In genomic region chr4:158094413-158095110, GRCh38 we compare ENCODE assay signal across 12 cellular contexts.
DNase-seq lines count a peak whose midpoint lies in the region; ATAC-seq, FAIRE-seq and TF ChIP-seq lines count a peak whose summit lies in the region.
"Had no signal": no experiment of that assay in that cellular context is flagged by ENCODE, and none has a peak within 500 bp of the region (broad histone marks: within the 10 kb centered on the region; RNA-seq: fewer than 3 reads in every experiment).

No MANE protein-coding gene starts in this region.

- no TSS peak for BruUV-seq in PC-3 (replicated peaks; lab: Mats Ljungman, UMichigan)

- no peak overlapping the region for H4K5ac ChIP-seq in H1 (ENCODE audit: insufficient read length, low read depth, low read length)

- H3K4me2 ChIP-seq in PC-3 (ENCODE audit: low read length) (peak overlapping the region; percentile 77), H1 (ENCODE audit: insufficient read depth in 1 of 2, low read depth in 2 of 2, low read length in 2 of 2) (no peak overlapping the region)

- ATAC-seq in PC-3 (peak; percentile 91), HG03159 (IDR thresholded peaks at IDR 0.05; ENCODE audit: unreplicated experiment) (no peak), HG03108 (IDR thresholded peaks at IDR 0.05; ENCODE audit: unreplicated experiment) (no peak), GM19452 (IDR thresholded peaks at IDR 0.05; ENCODE audit: unreplicated experiment) (no peak)
- ATAC-seq: GM12878 had no signal

- no peaks in the 10 kb centered on the region for H3F3A ChIP-seq in PC-3 (ENCODE audit: low read length, unreplicated experiment)

- CTCF ChIA-PET in PC-3 (lab: Charles Lee) (interaction anchor here (1.1 kb wide), 1 partner anchor 76 kb away, joined by 6 read pairs; no protein-coding TSS in a partner anchor), H1 (lab: Charles Lee; ENCODE audit: partially characterized antibody) (interaction anchor here (1.3 kb wide), 1 partner anchor 23 kb away, joined by 4 read pairs; no protein-coding TSS in a partner anchor)

- TF ChIP-seq CTCF in PC-3 (conservative IDR thresholded peaks at IDR 0.05; ENCODE audit: low read depth, low read length) (no peak), H1 (IDR thresholded peaks at IDR 0.05; ENCODE audit: control extremely low read depth in 1 of 3, insufficient read depth in 1 of 3, low read depth in 1 of 3, low read length in 3 of 3) (no peak)

- H3K27me3 ChIP-seq in PC-3 (ENCODE audit: low read length) (no peaks in the 10 kb centered on the region), H1 (replicated peaks in 1 of 4; ENCODE audit: control insufficient read depth in 3 of 4, extremely low read depth in 1 of 4, insufficient read depth in 3 of 4, low read length in 3 of 4) (no peaks in the 10 kb centered on the region), muscle layer of colon (ENCODE audit: control insufficient read depth in 1 of 2, insufficient read depth in 2 of 2, low read length in 2 of 2) (no peaks in the 10 kb centered on the region)

- H4K8ac ChIP-seq in H1 (ENCODE audit: extremely low read depth, insufficient read depth, low read length) = no peak overlapping the region

- H3K4ac ChIP-seq in H1 (replicated peaks; ENCODE audit: insufficient read length, low read depth, low read length) = no peak overlapping the region

- no peaks in the 10 kb centered on the region for H3K9me3 ChIP-seq in PC-3 (ENCODE audit: low read length)
- H3K9me3 ChIP-seq in H1 (ENCODE audit: insufficient read depth in 2 of 2, low read depth in 1 of 2, low read length in 1 of 2) = no peaks in the 10 kb centered on the region
- no peaks in the 10 kb centered on the region for H3K9me3 ChIP-seq in muscle layer of colon (ENCODE audit: low read length)

- H3K18ac ChIP-seq in H1 (ENCODE audit: extremely low read depth, low read length) = no peak overlapping the region

- H3K27ac ChIP-seq in PC-3 (ENCODE audit: low read length) (peak overlapping the region; percentile 86), H1 (ENCODE audit: low read depth, low read length) (no peak overlapping the region), muscle layer of colon (ENCODE audit: low read depth, low read length) (peak overlapping the region; percentile 21)

- H2AFZ ChIP-seq in PC-3 (ENCODE audit: low read length) = no peak overlapping the region
- H2AFZ ChIP-seq in H1 (ENCODE audit: low read length) = no peak overlapping the region

- H3K36me3 ChIP-seq in PC-3 (ENCODE audit: low read depth, low read length) = no peaks in the 10 kb centered on the region
- no peaks in the 10 kb centered on the region for H3K36me3 ChIP-seq in H1 (ENCODE audit: control insufficient read depth in 2 of 4, insufficient read depth in 4 of 4, low read length in 3 of 4)
- H3K36me3 ChIP-seq in muscle layer of colon (ENCODE audit: insufficient read depth, low read length) = no peaks in the 10 kb centered on the region

- no peaks in the 10 kb centered on the region for H3K79me2 ChIP-seq in PC-3 (ENCODE audit: low read length)
- no peaks in the 10 kb centered on the region for H3K79me2 ChIP-seq in H1 (ENCODE audit: control insufficient read depth in 1 of 2, insufficient read depth in 2 of 2, low read length in 2 of 2)

- DNase-seq in Daoy (ENCODE audit: low read depth) (peak; percentile 71), PC-3 (peak; percentile 93), H1 (ENCODE audit: low read depth in 1 of 2, low spot score in 2 of 2) (no peak)
- DNase-seq in central memory CD4-positive, alpha-beta T cell = no peak
- DNase-seq: activated CD8-positive, alpha-beta memory T cell treated with anti-CD3 and anti-CD28 coated beads for 24 hours; C1 segment of cervical spinal cord; NCI-H526 treated with DMSO at 0.1 percent for 48 hours had no signal

- peaks cover 39% of the 10 kb centered on the region for H3K4me1 ChIP-seq in PC-3 (ENCODE audit: insufficient read depth, low read length)
- H3K4me1 ChIP-seq in H1 (replicated peaks in 1 of 4; ENCODE audit: control insufficient read depth in 3 of 4, insufficient read depth in 4 of 4, low read length in 3 of 4) = no peaks in the 10 kb centered on the region; a peak in 1 of 7 replicates
- peaks cover 4% of the 10 kb centered on the region for H3K4me1 ChIP-seq in muscle layer of colon (ENCODE audit: insufficient read depth, low read length)

- H3K9me2 ChIP-seq in PC-3 (replicated peaks; ENCODE audit: low read length) = no peaks in the 10 kb centered on the region

- H3K79me1 ChIP-seq in H1 (ENCODE audit: low read depth, low read length) = no peaks in the 10 kb centered on the region

- no peak overlapping the region for H2BK120ac ChIP-seq in H1 (replicated peaks; ENCODE audit: low read depth, low read length)

- intact Hi-C loops in PC-3 (cut with micrococcal nuclease) = loop anchor here (1.0 to 10.0 kb wide), 5 partner anchors 70 to 430 kb away; partner anchors contain the start of gene RXFP1

- TF ChIP-seq RAD21 in H1 (IDR thresholded peaks at IDR 0.05 in 1 of 2, conservative IDR thresholded peaks at IDR 0.05 in 1 of 2; ENCODE audit: low read depth in 2 of 2, low read length in 2 of 2) = no peak

- H3K14ac ChIP-seq in H1 (ENCODE audit: insufficient read length) = no peak overlapping the region

- no peak overlapping the region for H4K91ac ChIP-seq in H1 (replicated peaks; ENCODE audit: insufficient read length, low read length)

- no peak overlapping the region for H2BK5ac ChIP-seq in H1 (ENCODE audit: low read depth, low read length)

- H2BK20ac ChIP-seq in H1 (ENCODE audit: low read length) = 0 out of 2 replicates have a peak overlapping the region, but pooled peaks have one; percentile 16

- TF ChIP-seq POLR2A in H1 (IDR thresholded peaks at IDR 0.05; ENCODE audit: control extremely low read depth in 1 of 2, low read depth in 2 of 2, low read length in 2 of 2) = no peak

- WGBS in H1 (ENCODE audit: extremely low coverage in 1 of 2, insufficient coverage in 1 of 2, insufficient read length in 1 of 2, insufficient replicate concordance in 2 of 2, low coverage in 1 of 2, low lambda C conversion rate in 2 of 2, missing lambda C conversion rate in 1 of 2), 2 experiments = 100% methylated on average over 1 of the region's 1 CpG; no CpG with 5 or more reads in 1 of the 2 experiments

- H3K4me3 ChIP-seq in PC-3 (ENCODE audit: low read length) = peak overlapping the region; percentile 42; the same call in 1 of the 2 replicates
- no peak overlapping the region for H3K4me3 ChIP-seq in H1 (ENCODE audit: extremely low read depth in 1 of 4, insufficient read depth in 2 of 4, low read depth in 3 of 4, low read length in 4 of 4)
- no peak overlapping the region for H3K4me3 ChIP-seq in muscle layer of colon (ENCODE audit: low read depth in 1 of 2, low read length in 2 of 2)
- H3K4me3 ChIP-seq: GM12878 had no signal

- FAIRE-seq in H1 (lab: Jason Lieb, UNC) = no peak
- FAIRE-seq: GM12878 had no signal

- no peak overlapping the region for H2BK15ac ChIP-seq in H1 (ENCODE audit: low read length)

- peak overlapping the region; percentile 21; the same call in 1 of the 2 replicates for H3K9ac ChIP-seq in PC-3 (ENCODE audit: low read length)
- no peak overlapping the region for H3K9ac ChIP-seq in H1 (replicated peaks in 1 of 4; ENCODE audit: extremely low read depth in 1 of 4, low read depth in 3 of 4, low read length in 3 of 4)
- H3K9ac ChIP-seq in muscle layer of colon (ENCODE audit: low read length) = no peak overlapping the region

- H2BK12ac ChIP-seq in H1 (ENCODE audit: low read depth, low read length) = no peak overlapping the region

- H2AK5ac ChIP-seq in H1 (ENCODE audit: low read depth, low read length) = no peak overlapping the region

- no peak for TF ChIP-seq EP300 in H1 (IDR thresholded peaks at IDR 0.05; ENCODE audit: borderline replicate concordance in 1 of 2, low read depth in 2 of 2, low read length in 2 of 2)

- H4K20me1 ChIP-seq in PC-3 (ENCODE audit: low read length) (no peaks in the 10 kb centered on the region), H1 (replicated peaks in 1 of 2; ENCODE audit: control insufficient read depth in 1 of 2, insufficient read depth in 2 of 2, low read length in 2 of 2) (no peaks in the 10 kb centered on the region)

- no peak overlapping the region for H3K56ac ChIP-seq in H1 (replicated peaks; ENCODE audit: insufficient read length, low read depth, low read length)

- POLR2A ChIA-PET in PC-3 (lab: Charles Lee; ENCODE audit: unreplicated experiment) = interaction anchor here (0.7 kb wide), 1 partner anchor 78 kb away, joined by 4 read pairs; no protein-coding TSS in a partner anchor
- POLR2A ChIA-PET in H1 (lab: Charles Lee; ENCODE audit: partially characterized antibody) = no interaction called here

- H3K23me2 ChIP-seq in H1 (ENCODE audit: low read depth, low read length) = no peaks in the 10 kb centered on the region

- H3K23ac ChIP-seq in H1 (ENCODE audit: insufficient read length) = no peak overlapping the region

TF ChIP-seq in H1, 55 proteins besides CTCF, POLR2A, EP300 and RAD21:
- no peak for TF ChIP-seq SP1 (IDR thresholded peaks at IDR 0.05; ENCODE audit: low read depth, low read length)
- TF ChIP-seq JUND (IDR thresholded peaks at IDR 0.05; ENCODE audit: low read length) = 0 out of 2 replicates have a peak, but pooled peaks have one; percentile 10
- no peak for TF ChIP-seq BCL11A (IDR thresholded peaks at IDR 0.05; ENCODE audit: low read depth in 2 of 2, low read length in 2 of 2)

Comparison
In these comparisons a context has a peak if more than half of its experiments do, and no peak if none do; other contexts are left out.
1. DNase-seq: peak in Daoy (single experiment) and PC-3 (single experiment); none in H1 (0 of 2) and central memory CD4-positive, alpha-beta T cell (single experiment).